Comparison of ENCODE assay signal across 9 cellular contexts in genomic region chr11:68550485-68550817, GRCh38.
A peak's percentile ranks its signal among the peaks of the same experiment; 100 is the strongest.
DNase-seq lines count a peak whose midpoint lies in the region; ATAC-seq and TF ChIP-seq lines count a peak whose summit lies in the region.
"Had no signal": no experiment of that assay in that cellular context is flagged by ENCODE, and none has a peak within 500 bp of the region (broad histone marks: within the 10 kb centered on the region; RNA-seq: fewer than 3 reads in every experiment).

No MANE protein-coding gene starts in this region.

- no peak overlapping the region for H2BK5ac ChIP-seq in trophoblast cell (ENCODE audit: low read depth, low read length, poor library complexity)

- H3K4me3 ChIP-seq in CD4-positive, alpha-beta memory T cell (ENCODE audit: low read length in 2 of 2): no peak overlapping the region
- H3K4me3 ChIP-seq in trophoblast cell (ENCODE audit: low read depth, low read length) (no peak overlapping the region), H7 (ENCODE audit: insufficient read depth, low read depth, low read length) (no peak overlapping the region)

- H2AFZ ChIP-seq in trophoblast cell (ENCODE audit: insufficient read depth, low read length, poor library complexity): no peak overlapping the region

- ATAC-seq in activated CD4-positive, CD25-positive, alpha-beta regulatory T cell treated with anti-CD3 and anti-CD28 coated beads, Interleukin-2, amount 50 U/mL, for 24 hours: no peak

- POLR2A ChIA-PET in CD4-positive, alpha-beta memory T cell (lab: Charles Lee; ENCODE audit: partially characterized antibody): no interaction called here

- peaks cover 54 to 87% of the 10 kb centered on the region in 2 donors for H3K36me3 Mint-ChIP-seq in CD4-positive, alpha-beta memory T cell
- peaks cover 48% of the 10 kb centered on the region for H3K36me3 Mint-ChIP-seq in osteocyte (ENCODE audit: unreplicated experiment)

- no peak overlapping the region for H3K14ac ChIP-seq in trophoblast cell (ENCODE audit: low read length)

- no peak overlapping the region for H3K4me2 ChIP-seq in trophoblast cell (ENCODE audit: low read length)

- no peak overlapping the region for H3K23ac ChIP-seq in trophoblast cell (ENCODE audit: low read length)

- H3K18ac ChIP-seq in trophoblast cell (ENCODE audit: low read length): no peak overlapping the region

- WGBS in trophoblast cell (ENCODE audit: extremely low coverage, insufficient coverage, insufficient read length): no CpG with 5 or more reads among the region's 4 CpGs

- no peaks in the 10 kb centered on the region for H3K9me3 Mint-ChIP-seq in CD4-positive, alpha-beta memory T cell
- no peaks in the 10 kb centered on the region for H3K9me3 Mint-ChIP-seq in osteocyte (ENCODE audit: unreplicated experiment)

- peaks cover 55% of the 10 kb centered on the region for H3K4me1 ChIP-seq in CD4-positive, alpha-beta memory T cell (ENCODE audit: insufficient read depth, low read length)
- H3K4me1 ChIP-seq in trophoblast cell (ENCODE audit: control insufficient read depth in 1 of 2, insufficient read depth in 2 of 2, low read length in 2 of 2): peaks cover 6 to 17% of the 10 kb centered on the region in 2 experiments

- H3K27ac Mint-ChIP-seq in CD4-positive, alpha-beta memory T cell: peak overlapping the region; percentile 59 to 92 (median 81)
- peak overlapping the region; percentile 2 for H3K27ac Mint-ChIP-seq in osteocyte (ENCODE audit: unreplicated experiment)

- H2BK12ac ChIP-seq in trophoblast cell (ENCODE audit: low read length): no peak overlapping the region

- no peak overlapping the region for H4K8ac ChIP-seq in trophoblast cell (ENCODE audit: low read depth, low read length)

- CTCF ChIA-PET in CD4-positive, alpha-beta memory T cell (lab: Charles Lee; ENCODE audit: partially characterized antibody): interaction anchor here (0.9 kb wide), 1 partner anchor 33 kb away, joined by 4 read pairs; no protein-coding TSS in a partner anchor

- H2BK120ac ChIP-seq in trophoblast cell (ENCODE audit: insufficient read depth, low read length, poor library complexity): no peak overlapping the region

- no peak overlapping the region for H3K4ac ChIP-seq in trophoblast cell (ENCODE audit: low read depth, low read length)

- peak in 2 of 5 donors; percentile 6 to 7 for DNase-seq in CD4-positive, alpha-beta memory T cell
- DNase-seq in SKM-1 treated with dmso at 0.1 percent for 144 hours (lab: John Stamatoyannopoulos, UW; ENCODE audit: unreplicated experiment) (peak; percentile 19), osteocyte (ENCODE audit: extremely low spot score, unreplicated experiment) (no peak), trophoblast cell (no peak), H7 (no peak), NOMO-1 treated with DMSO at 0.1 percent for 48 hours (lab: John Stamatoyannopoulos, UW; ENCODE audit: unreplicated experiment) (no peak)
- DNase-seq in central memory CD4-positive, alpha-beta T cell: peak; percentile 6

- H3K9me3 ChIP-seq in CD4-positive, alpha-beta memory T cell (ENCODE audit: control insufficient read depth in 1 of 2, low read length in 2 of 2): no peaks in the 10 kb centered on the region
- peaks cover 2% of the 10 kb centered on the region for H3K9me3 ChIP-seq in trophoblast cell (ENCODE audit: insufficient read depth, low read depth, low read length)

- H3K27me3 Mint-ChIP-seq in CD4-positive, alpha-beta memory T cell: no peaks in the 10 kb centered on the region
- H3K27me3 Mint-ChIP-seq in osteocyte (ENCODE audit: unreplicated experiment): no peaks in the 10 kb centered on the region

- intact Hi-C loops in CD4-positive, alpha-beta memory T cell (cut with micrococcal nuclease): no loop called here

- TF ChIP-seq CTCF in osteocyte (IDR thresholded peaks at IDR 0.05): no peak

- H2AK5ac ChIP-seq in trophoblast cell (ENCODE audit: low read length): no peak overlapping the region

- H3K36me3 ChIP-seq in CD4-positive, alpha-beta memory T cell (ENCODE audit: insufficient read depth, low read length): peaks cover 64% of the 10 kb centered on the region
- peaks cover 13 to 30% of the 10 kb centered on the region in 2 experiments for H3K36me3 ChIP-seq in trophoblast cell (ENCODE audit: control insufficient read depth in 1 of 2, insufficient read depth in 2 of 2, low read length in 2 of 2)
- H3K36me3 ChIP-seq in H7 (replicated peaks; ENCODE audit: control insufficient read depth, insufficient read depth, low read length): peaks cover 4% of the 10 kb centered on the region

- no peak overlapping the region for H4K12ac ChIP-seq in trophoblast cell (ENCODE audit: low read depth, low read length)

- H3K4me3 Mint-ChIP-seq in CD4-positive, alpha-beta memory T cell: peak overlapping the region in 7 of 8 donors; percentile 21 to 78 (median 63)
- no peak overlapping the region for H3K4me3 Mint-ChIP-seq in osteocyte (ENCODE audit: unreplicated experiment)

- H3K27ac ChIP-seq in CD4-positive, alpha-beta memory T cell (ENCODE audit: low read depth, low read length): peak overlapping the region; percentile 6
- H3K27ac ChIP-seq in trophoblast cell (ENCODE audit: low read depth, low read length): no peak overlapping the region
- H3K27ac ChIP-seq: VCaP had no signal

- H3K27me3 ChIP-seq in CD4-positive, alpha-beta memory T cell (ENCODE audit: insufficient read depth, low read length): no peaks in the 10 kb centered on the region
- H3K27me3 ChIP-seq in trophoblast cell (ENCODE audit: insufficient read depth, low read length) (no peaks in the 10 kb centered on the region), H7 (ENCODE audit: control insufficient read depth, insufficient read depth, low read length) (no peaks in the 10 kb centered on the region)

- no peak overlapping the region for H4K91ac ChIP-seq in trophoblast cell (ENCODE audit: low read depth, low read length)

- no peak overlapping the region for H3K9ac ChIP-seq in trophoblast cell (ENCODE audit: low read length)

- no peaks in the 10 kb centered on the region for H3K79me1 ChIP-seq in trophoblast cell (ENCODE audit: low read length)

- peaks cover 57 to 84% (median 66%) of the 10 kb centered on the region in 4 donors for H3K4me1 Mint-ChIP-seq in CD4-positive, alpha-beta memory T cell
- H3K4me1 Mint-ChIP-seq in osteocyte (ENCODE audit: unreplicated experiment): peaks cover 17% of the 10 kb centered on the region

- H3K79me2 ChIP-seq in trophoblast cell (ENCODE audit: control insufficient read depth, insufficient read depth, low read length, poor library complexity): peaks cover 5% of the 10 kb centered on the region

Comparison
In these comparisons a context has a peak if more than half of its experiments do, and no peak if none do; other contexts are left out.
1. DNase-seq: peak in SKM-1 treated with dmso at 0.1 percent for 144 hours (single experiment) and central memory CD4-positive, alpha-beta T cell (single experiment); none in osteocyte (single experiment), trophoblast cell (0 of 2), H7 (single experiment) and NOMO-1 treated with DMSO at 0.1 percent for 48 hours (single experiment).